10 cellular contexts compared by ENCODE assay signal in genomic region chr1:31920986-31921385, GRCh38. TPM values are rescaled to one million over a fixed set of nuclear protein-coding genes. Genes with fewer than 3 reads are reported as not detected.
DNase-seq lines count a peak whose midpoint lies in the region; ATAC-seq and TF ChIP-seq lines count a peak whose summit lies in the region.
"Had no signal": no experiment of that assay in that cellular context is flagged by ENCODE, and none has a peak within 500 bp of the region (broad histone marks: within the 10 kb centered on the region; RNA-seq: fewer than 3 reads in every experiment).

No MANE protein-coding gene starts in this region.

- H3K4me3 ChIP-seq in Caco-2 (ENCODE audit: low read depth, low read length) (no peak overlapping the region), WERI-Rb-1 (ENCODE audit: low read depth, low read length) (no peak overlapping the region)
- H3K4me3 ChIP-seq: right lobe of liver had no signal

- DNase-seq in Caco-2, result no peak
- DNase-seq in NOMO-1 treated with dmso at 0.1 percent for 144 hours (lab: John Stamatoyannopoulos, UW; ENCODE audit: unreplicated experiment), result peak; percentile 30
- no peak for DNase-seq in central memory CD8-positive, alpha-beta T cell (ENCODE audit: low spot score in 2 of 2)
- DNase-seq in osteocyte (ENCODE audit: extremely low spot score, unreplicated experiment), result no peak
- no peak for DNase-seq in NCI-H2107 (lab: John Stamatoyannopoulos, UW)
- no peak for DNase-seq in WERI-Rb-1
- DNase-seq: effector CD8-positive, alpha-beta T cell; NCI-H146; right lobe of liver had no signal

- H3K9me3 Mint-ChIP-seq in Caco-2 (ENCODE audit: unreplicated experiment) (no peaks in the 10 kb centered on the region), osteocyte (ENCODE audit: unreplicated experiment) (no peaks in the 10 kb centered on the region)
- H3K9me3 Mint-ChIP-seq in central memory CD8-positive, alpha-beta T cell, result no peaks in the 10 kb centered on the region

- H3K27ac ChIP-seq in WERI-Rb-1, result no peak overlapping the region
- H3K27ac ChIP-seq: right lobe of liver had no signal

- H3K27ac Mint-ChIP-seq in Caco-2 (ENCODE audit: unreplicated experiment), result peak overlapping the region; percentile 57
- peak overlapping the region; percentile 97 for H3K27ac Mint-ChIP-seq in central memory CD8-positive, alpha-beta T cell (ENCODE audit: low read depth)
- H3K27ac Mint-ChIP-seq in osteocyte (ENCODE audit: unreplicated experiment), result peak overlapping the region; percentile 75

- no peak overlapping the region for H3K4me3 Mint-ChIP-seq in Caco-2 (ENCODE audit: unreplicated experiment)
- peak overlapping the region; percentile 67 for H3K4me3 Mint-ChIP-seq in central memory CD8-positive, alpha-beta T cell
- H3K4me3 Mint-ChIP-seq in osteocyte (ENCODE audit: unreplicated experiment), result no peak overlapping the region

- H3K36me3 ChIP-seq in Caco-2 (ENCODE audit: control insufficient read depth, insufficient read depth, low read length) (no peaks in the 10 kb centered on the region), WERI-Rb-1 (peaks cover 25% of the 10 kb centered on the region)

- H3K27me3 Mint-ChIP-seq in Caco-2 (ENCODE audit: insufficient read depth, unreplicated experiment), result no peaks in the 10 kb centered on the region
- no peaks in the 10 kb centered on the region for H3K27me3 Mint-ChIP-seq in central memory CD8-positive, alpha-beta T cell
- H3K27me3 Mint-ChIP-seq in osteocyte (ENCODE audit: unreplicated experiment), result no peaks in the 10 kb centered on the region

- CTCF ChIA-PET in Caco-2 (lab: Charles Lee), result no interaction called here

- POLR2A ChIA-PET in Caco-2 (lab: Charles Lee), result no interaction called here

- H3K27me3 ChIP-seq in Caco-2 (replicated peaks; ENCODE audit: control insufficient read depth, insufficient read depth, low read length), result no peaks in the 10 kb centered on the region
- H3K27me3 ChIP-seq in WERI-Rb-1 (ENCODE audit: insufficient read depth, low read depth, severe bottlenecking), result no peaks in the 10 kb centered on the region
- H3K27me3 ChIP-seq: right lobe of liver had no signal

- TF ChIP-seq CTCF in Caco-2 (IDR thresholded peaks at IDR 0.05; ENCODE audit: insufficient read depth in 1 of 2, low read depth in 1 of 2, low read length in 1 of 2, severe bottlenecking in 1 of 2, unreplicated experiment in 1 of 2) (no peak), osteocyte (IDR thresholded peaks at IDR 0.05) (no peak), WERI-Rb-1 (IDR thresholded peaks at IDR 0.05; ENCODE audit: low read depth, low read length) (no peak)

- peaks cover 7% of the 10 kb centered on the region for H3K4me1 Mint-ChIP-seq in Caco-2 (ENCODE audit: low read depth, unreplicated experiment)
- peaks cover 74% of the 10 kb centered on the region for H3K4me1 Mint-ChIP-seq in central memory CD8-positive, alpha-beta T cell
- H3K4me1 Mint-ChIP-seq in osteocyte (ENCODE audit: unreplicated experiment), result peaks cover 35% of the 10 kb centered on the region

- no peaks in the 10 kb centered on the region for H3K9me3 ChIP-seq in Caco-2
- H3K9me3 ChIP-seq in WERI-Rb-1 (ENCODE audit: severe bottlenecking), result no peaks in the 10 kb centered on the region
- H3K9me3 ChIP-seq: right lobe of liver had no signal

- no peak for ATAC-seq in central memory CD8-positive, alpha-beta T cell (replicated peaks; ENCODE audit: extremely low read depth, poor library complexity, severe bottlenecking)
- ATAC-seq in GM19455 (IDR thresholded peaks at IDR 0.05; ENCODE audit: unreplicated experiment), result no peak

- BruUV-seq in Caco-2 (replicated peaks; lab: Mats Ljungman, UMichigan), result no TSS peak

- H3K4me1 ChIP-seq in Caco-2, result peaks cover 21% of the 10 kb centered on the region

- intact Hi-C loops in Caco-2 (cut with micrococcal nuclease; ENCODE audit: unreplicated experiment), result no loop called here

- H3K36me3 Mint-ChIP-seq in Caco-2 (ENCODE audit: insufficient read depth, unreplicated experiment) (peaks cover 39% of the 10 kb centered on the region), osteocyte (ENCODE audit: unreplicated experiment) (peaks cover 21% of the 10 kb centered on the region)
- peaks cover 44% of the 10 kb centered on the region for H3K36me3 Mint-ChIP-seq in central memory CD8-positive, alpha-beta T cell (ENCODE audit: insufficient read depth)

RNA-seq across cellular contexts. Expression of gene PTP4A2, which starts 17.2 kb away (rescaled TPM):
- total RNA-seq in Caco-2 (2022), result 150 and 169 TPM in 2 replicates
- total RNA-seq in osteocyte, result 142 and 157 TPM in 2 replicates
